In the genomic region with DNA sequence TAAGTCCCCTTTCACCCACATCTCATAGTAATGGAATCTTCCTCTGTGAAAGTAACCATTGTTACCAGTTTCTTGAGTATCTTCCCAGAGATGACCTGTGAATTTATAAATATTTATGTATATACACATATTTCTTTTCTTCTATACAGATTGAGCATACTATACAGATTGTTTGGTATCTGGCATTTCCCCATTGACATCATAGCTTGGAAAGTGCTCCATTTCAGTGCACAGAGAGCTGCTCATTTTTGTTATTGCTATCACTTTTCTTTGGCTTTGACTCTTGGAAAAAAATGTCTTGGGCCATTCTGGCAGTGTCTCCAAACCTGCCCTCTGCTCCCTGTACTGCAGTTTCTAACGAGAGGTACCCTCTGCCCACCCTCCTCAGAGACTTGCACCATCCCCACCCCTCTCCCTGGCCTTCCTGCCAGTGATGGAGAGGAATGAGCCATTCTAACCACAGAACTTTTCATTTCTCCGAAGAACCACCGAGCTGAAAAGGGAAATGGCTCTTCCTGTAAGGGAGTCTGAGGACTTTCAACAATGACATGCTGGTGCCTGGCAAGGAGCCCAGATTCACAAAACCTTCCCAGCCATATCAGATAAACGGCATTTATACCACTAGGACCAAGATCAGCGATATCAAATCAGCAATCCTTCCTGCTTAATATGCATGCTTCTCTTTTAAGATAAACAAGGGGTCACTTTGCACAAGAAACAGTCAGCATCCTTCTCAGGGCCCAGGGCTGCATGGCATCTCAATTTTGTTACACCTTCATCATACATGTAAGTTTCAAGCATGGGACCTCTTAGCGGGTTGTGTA, we compare ENCODE assay signal across 8 cellular contexts. TPM values are rescaled to one million over a fixed set of nuclear protein-coding genes. Genes with fewer than 3 reads are reported as not detected.
DNase-seq lines count a peak whose midpoint lies in the region; ATAC-seq and TF ChIP-seq lines count a peak whose summit lies in the region.

No MANE protein-coding gene starts in this region.

- peak overlapping the region in 1 of 4 donors; percentile 5 for H3K4me3 ChIP-seq in adrenal gland
- no peak overlapping the region for H3K4me3 ChIP-seq in mucosa of descending colon

- intact Hi-C loops in adrenal gland (cut with DNase I) (no loop called here), mucosa of descending colon (cut with DNase I, micrococcal nuclease) (no loop called here)

- WGBS in adrenal gland, 4 donors, result 14 to 19% (median 17%) methylated on average over 6 of the region's 6 CpGs

- DNase-seq in CMK (ENCODE audit: low read depth) (peak; percentile 62), NOMO-1 treated with DMSO at 0.1 percent for 48 hours (lab: John Stamatoyannopoulos, UW; ENCODE audit: unreplicated experiment) (peak; percentile 18), adrenal gland (peak; percentile 36 to 83 (median 70)), mucosa of descending colon (peak in 2 of 3 donors; percentile 59 to 73), amniotic stem cell (lab: John Stamatoyannopoulos, UW) (no peak), NCI-H187 (lab: John Stamatoyannopoulos, UW) (no peak), GM13976 (ENCODE audit: low spot score) (no peak)

- H3K27ac ChIP-seq in adrenal gland, result no peak overlapping the region

- TF ChIP-seq CTCF in adrenal gland (IDR thresholded peaks at IDR 0.05) (no peak), mucosa of descending colon (IDR thresholded peaks at IDR 0.05) (no peak), GM13976 (IDR thresholded peaks at IDR 0.05; ENCODE audit: borderline replicate concordance, control extremely low read depth, extremely low read depth, insufficient read depth, missing control alignments) (no peak)

- ATAC-seq in GM21825 (IDR thresholded peaks at IDR 0.05; ENCODE audit: unreplicated experiment) (peak; percentile 65), mucosa of descending colon (peak; percentile 59)

- in situ Hi-C loops in GM13976 (cut with MboI; ENCODE audit: low sequenced_read_pairs, unreplicated experiment), result no loop called here

- H3K4me1 ChIP-seq in adrenal gland (replicated peaks in 1 of 2) (peaks cover 0 to 4% of the 10 kb centered on the region in 2 donors), mucosa of descending colon (ENCODE audit: low read depth) (no peaks in the 10 kb centered on the region)

- H3K9me3 ChIP-seq in adrenal gland (replicated peaks in 1 of 3), result no peaks in the 10 kb centered on the region
- no peaks in the 10 kb centered on the region for H3K9me3 ChIP-seq in mucosa of descending colon

- no peaks in the 10 kb centered on the region for H3K27me3 ChIP-seq in adrenal gland

- no peak for TF ChIP-seq POLR2A in adrenal gland (IDR thresholded peaks at IDR 0.05)

- H3K36me3 ChIP-seq in adrenal gland (replicated peaks in 1 of 2), result no peaks in the 10 kb centered on the region
- H3K36me3 ChIP-seq in mucosa of descending colon (ENCODE audit: low read depth), result no peaks in the 10 kb centered on the region

RNA-seq across cellular contexts. Expression of a gene that starts 19.7 kb away (rescaled TPM):
- 10 to 100 TPM; 22.2 to 63.9 (median 39.1) TPM for total RNA-seq in adrenal gland
- 10 to 100 TPM in 1 of 3 donors, 1 to 10 TPM in 2; 8.3 to 49.2 (median 8.6) TPM for polyA plus RNA-seq in adrenal gland
- 100 to 1,000 TPM in 1 of 3 donors, 10 to 100 TPM in 2; 30.2 to 118 (median 48.3) TPM for total RNA-seq in mucosa of descending colon

Comparison
In these comparisons a context has a peak if more than half of its experiments do, and no peak if none do; other contexts are left out.
1. DNase-seq: peak in CMK (single experiment), NOMO-1 treated with DMSO at 0.1 percent for 48 hours (single experiment), adrenal gland (7 of 7) and mucosa of descending colon (2 of 3); none in amniotic stem cell (single experiment), NCI-H187 (0 of 2) and GM13976 (single experiment).